In the genomic region with DNA sequence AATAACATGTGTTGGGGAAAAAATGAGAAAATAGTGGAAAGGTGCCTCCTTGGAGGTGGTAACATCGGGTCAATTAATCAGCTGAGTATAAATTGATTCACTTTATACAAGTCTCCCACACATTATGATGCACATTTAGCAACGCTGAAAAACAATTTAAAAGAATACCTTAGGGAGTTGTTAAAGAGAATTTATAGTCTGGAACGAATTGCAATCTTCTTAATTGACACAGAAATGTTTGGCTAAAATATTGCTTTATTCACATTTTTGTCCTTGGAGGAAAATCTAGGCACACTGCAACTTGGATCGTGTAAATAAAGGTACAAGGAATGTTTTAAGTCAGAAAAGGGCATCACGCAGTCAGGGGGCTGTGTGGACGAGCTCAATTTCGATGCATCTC, we compare ENCODE assay signal across 20 cellular contexts.
DNase-seq lines count a peak whose midpoint lies in the region; ATAC-seq, FAIRE-seq and TF ChIP-seq lines count a peak whose summit lies in the region.
"Had no signal": no experiment of that assay in that cellular context is flagged by ENCODE, and none has a peak within 500 bp of the region (broad histone marks: within the 10 kb centered on the region; RNA-seq: fewer than 3 reads in every experiment).

No MANE protein-coding gene starts in this region.

- DNase-seq in HepG2 (ENCODE audit: low spot score), result no peak
- no peak for DNase-seq in right lobe of liver
- DNase-seq in epithelial cell of proximal tubule (ENCODE audit: low read depth), result no peak
- no peak for DNase-seq in neural crest cell (ENCODE audit: low read depth, low spot score)
- no peak for DNase-seq in NAMALWA (ENCODE audit: low spot score)
- DNase-seq in G401 (ENCODE audit: low spot score), result no peak
- DNase-seq in activated effector memory CD4-positive, alpha-beta T cell treated with anti-CD3 and anti-CD28 coated beads, Interleukin-2, amount 50 U/mL, for 16 hours, result no peak
- no peak for DNase-seq in upper lobe of right lung
- DNase-seq: activated B cell treated with CpG ODN at 0.5 μM for 24 hours; activated CD8-positive, alpha-beta memory T cell treated with anti-CD3 and anti-CD28 coated beads for 24 hours; amniotic stem cell; cortex of kidney; head of caudate nucleus; HFFc6; naive B cell; NCI-H1105 treated with DMSO at 0.1 percent for 48 hours had no signal

- 34% methylated on average over 7 of the region's 7 CpGs for WGBS in HepG2 (ENCODE audit: low lambda C conversion rate)
- 28% methylated on average over 7 of the region's 7 CpGs for WGBS in right lobe of liver (ENCODE audit: insufficient coverage, low coverage, low lambda C conversion rate, missing lambda C conversion rate)

- POLR2A ChIA-PET in HepG2 (lab: Yijun Ruan, JAX), result no interaction called here

- intact Hi-C loops in HepG2 (cut with micrococcal nuclease; ENCODE audit: unreplicated experiment) (no loop called here), right lobe of liver (cut with DNase I) (no loop called here), upper lobe of right lung (cut with DNase I) (no loop called here)

- H3K27ac Mint-ChIP-seq in neural crest cell (ENCODE audit: unreplicated experiment), result no peak overlapping the region
- H3K27ac Mint-ChIP-seq: activated B cell treated with CpG ODN at 0.5 μM for 24 hours, HFFc6, naive B cell had no signal

- peak overlapping the region; percentile 67 for H3K4me2 ChIP-seq in HepG2 (ENCODE audit: low read depth, low read length)

- H4K20me1 ChIP-seq in HepG2 (ENCODE audit: insufficient read depth, low read length), result no peaks in the 10 kb centered on the region

- H3K79me2 ChIP-seq in HepG2 (ENCODE audit: insufficient read depth, low read length), result no peaks in the 10 kb centered on the region

- peak overlapping the region; percentile 76 for H3K4me3 Mint-ChIP-seq in neural crest cell
- H3K4me3 Mint-ChIP-seq: activated B cell treated with CpG ODN at 0.5 μM for 24 hours, HFFc6 had no signal

- no peak overlapping the region for H2AFZ ChIP-seq in HepG2 (ENCODE audit: low read length)

- CTCF ChIA-PET in HepG2 (lab: Yijun Ruan, JAX; ENCODE audit: low intra/inter-chr PET ratio, low total read pairs), result no interaction called here

- TF ChIP-seq POLR2A in HepG2 (IDR thresholded peaks at IDR 0.05; ENCODE audit: insufficient read depth in 1 of 2, low read depth in 2 of 2, low read length in 2 of 2) (no peak), right lobe of liver (IDR thresholded peaks at IDR 0.05) (no peak)

- H3K9me3 ChIP-seq in HepG2 (ENCODE audit: low read length) (no peaks in the 10 kb centered on the region), right lobe of liver (no peaks in the 10 kb centered on the region), upper lobe of right lung (no peaks in the 10 kb centered on the region)
- H3K9me3 ChIP-seq: upper lobe of left lung had no signal

- H3K36me3 Mint-ChIP-seq in neural crest cell (ENCODE audit: low read depth), result no peaks in the 10 kb centered on the region

- peaks cover 24% of the 10 kb centered on the region for H3K4me1 Mint-ChIP-seq in neural crest cell

- H3K36me3 ChIP-seq in HepG2 (replicated peaks in 1 of 2; ENCODE audit: control insufficient read depth in 1 of 2, insufficient read depth in 2 of 2, low read length in 2 of 2) (no peaks in the 10 kb centered on the region), right lobe of liver (no peaks in the 10 kb centered on the region), upper lobe of right lung (no peaks in the 10 kb centered on the region)
- H3K36me3 ChIP-seq: upper lobe of left lung had no signal

- no TSS peak for BruUV-seq in HepG2 (replicated peaks; lab: Mats Ljungman, UMichigan)

- H3K4me3 ChIP-seq in HepG2 (replicated peaks in 1 of 3; ENCODE audit: insufficient read depth in 1 of 3, low read depth in 2 of 3, low read length in 3 of 3) (peak overlapping the region in 1 of 3 experiments; percentile 60; a peak in 2 of 6 replicates), right lobe of liver (no peak overlapping the region), epithelial cell of proximal tubule (ENCODE audit: low read depth, low read length) (peak overlapping the region; percentile 47), upper lobe of right lung (no peak overlapping the region)
- H3K4me3 ChIP-seq: K562 had no signal

- H3K27ac ChIP-seq in HepG2 (ENCODE audit: extremely low read length, insufficient read depth, low read length) (no peak overlapping the region), right lobe of liver (no peak overlapping the region), upper lobe of right lung (no peak overlapping the region)
- H3K27ac ChIP-seq: upper lobe of left lung had no signal

- no peak for ATAC-seq in HepG2
- no peak for ATAC-seq in right lobe of liver
- ATAC-seq in upper lobe of right lung, result no peak
- ATAC-seq: esophagus mucosa, K562 had no signal

- in situ Hi-C loops in HepG2 (cut with HindIII; ENCODE audit: extremely low pct_ligation_motif_present, low pct_unique_long_range_greater_than_20kb) (no loop called here), G401 (cut with HindIII; ENCODE audit: low sequenced_read_pairs) (no loop called here)

- TF ChIP-seq CTCF in HepG2 (CRISPR knock-in tag; IDR thresholded peaks at IDR 0.05) (no peak), right lobe of liver (IDR thresholded peaks at IDR 0.05) (no peak), epithelial cell of proximal tubule (conservative IDR thresholded peaks at IDR 0.05; ENCODE audit: low read depth, low read length) (no peak), neural crest cell (conservative IDR thresholded peaks at IDR 0.05) (no peak), upper lobe of right lung (IDR thresholded peaks at IDR 0.05) (no peak)

- no peak for TF ChIP-seq EP300 in HepG2 (IDR thresholded peaks at IDR 0.05; ENCODE audit: low read depth in 2 of 2, low read length in 2 of 2)
- no peak for TF ChIP-seq EP300 in HepG2 (CRISPR knock-in tag; IDR thresholded peaks at IDR 0.05; ENCODE audit: borderline replicate concordance)

- no peaks in the 10 kb centered on the region for H3K4me1 ChIP-seq in HepG2 (ENCODE audit: insufficient read depth, low read length)
- no peaks in the 10 kb centered on the region for H3K4me1 ChIP-seq in right lobe of liver
- no peaks in the 10 kb centered on the region for H3K4me1 ChIP-seq in upper lobe of right lung

- H3K9ac ChIP-seq in HepG2 (ENCODE audit: insufficient read depth, low read depth, low read length), result no peak overlapping the region

- TF ChIP-seq RAD21 in HepG2 (CRISPR knock-in tag; IDR thresholded peaks at IDR 0.05), result no peak

- H3K27me3 ChIP-seq in HepG2 (ENCODE audit: control insufficient read depth in 1 of 2, insufficient read depth in 2 of 2, low read length in 2 of 2) (peaks cover 0 to 13% of the 10 kb centered on the region in 2 experiments; a peak in 1 of 5 replicates), right lobe of liver (peaks cover 5 to 23% of the 10 kb centered on the region in 2 donors), upper lobe of right lung (peaks cover 20% of the 10 kb centered on the region)

- no peaks in the 10 kb centered on the region for H3K9me3 Mint-ChIP-seq in neural crest cell
- H3K9me3 Mint-ChIP-seq: activated B cell treated with CpG ODN at 0.5 μM for 24 hours, HFFc6 had no signal

- peaks cover 18% of the 10 kb centered on the region for H3K27me3 Mint-ChIP-seq in neural crest cell (ENCODE audit: low read depth)

- no peak for FAIRE-seq in HepG2 (lab: Jason Lieb, UNC)
- FAIRE-seq: GM18507, K562 had no signal

TF ChIP-seq in HepG2, 621 proteins besides CTCF, POLR2A, EP300 and RAD21 (continues in another document):
- TF ChIP-seq ZNF607 (CRISPR knock-in tag; IDR thresholded peaks at IDR 0.05; ENCODE audit: borderline replicate concordance) (no peak), ZNF207 (IDR thresholded peaks at IDR 0.05; ENCODE audit: borderline replicate concordance) (no peak)
- TF ChIP-seq, protein P1, sequence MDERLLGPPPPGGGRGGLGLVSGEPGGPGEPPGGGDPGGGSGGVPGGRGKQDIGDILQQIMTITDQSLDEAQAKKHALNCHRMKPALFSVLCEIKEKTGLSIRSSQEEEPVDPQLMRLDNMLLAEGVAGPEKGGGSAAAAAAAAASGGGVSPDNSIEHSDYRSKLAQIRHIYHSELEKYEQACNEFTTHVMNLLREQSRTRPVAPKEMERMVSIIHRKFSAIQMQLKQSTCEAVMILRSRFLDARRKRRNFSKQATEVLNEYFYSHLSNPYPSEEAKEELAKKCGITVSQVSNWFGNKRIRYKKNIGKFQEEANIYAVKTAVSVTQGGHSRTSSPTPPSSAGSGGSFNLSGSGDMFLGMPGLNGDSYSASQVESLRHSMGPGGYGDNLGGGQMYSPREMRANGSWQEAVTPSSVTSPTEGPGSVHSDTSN (CRISPR knock-in tag; IDR thresholded peaks at IDR 0.05), result no peak
